8 cellular contexts compared by ENCODE assay signal in the genomic region with DNA sequence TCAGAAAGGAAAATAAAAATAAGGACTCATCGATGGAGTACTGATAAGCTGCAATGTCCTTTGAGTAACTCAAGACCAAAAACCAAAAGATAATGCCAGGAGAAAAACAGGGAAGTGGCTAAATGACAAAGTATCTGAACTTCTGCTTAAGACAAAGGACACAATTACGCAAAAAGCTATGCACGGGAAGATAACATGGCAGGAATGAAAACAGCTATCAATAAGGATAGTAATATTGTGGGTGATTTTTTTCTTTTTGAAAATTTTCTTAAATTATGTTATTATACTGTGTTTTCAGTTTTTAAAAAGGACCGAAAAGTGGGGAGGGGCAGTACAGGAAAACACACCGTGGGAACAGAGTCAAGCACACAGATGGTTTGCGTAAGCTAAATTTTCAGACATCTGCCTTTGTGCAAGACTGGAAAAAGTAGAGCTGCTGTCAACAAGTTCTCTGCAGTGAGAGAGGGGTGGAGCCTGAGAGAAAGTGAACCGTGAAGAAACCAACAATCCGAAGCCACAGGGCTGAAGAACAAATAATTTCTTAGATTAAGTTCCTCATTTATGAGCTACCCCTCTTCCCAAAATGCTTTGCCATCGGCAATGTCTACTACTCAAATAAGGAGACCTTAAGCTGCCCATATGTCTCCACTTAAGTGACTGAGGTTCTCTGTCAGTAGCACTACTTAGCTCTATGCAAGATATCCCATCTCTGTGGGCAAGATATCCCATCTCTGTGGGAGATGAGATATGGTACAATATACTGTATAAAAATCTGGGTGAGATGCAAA.
DNase-seq lines count a peak whose midpoint lies in the region; ATAC-seq and TF ChIP-seq lines count a peak whose summit lies in the region.

No MANE protein-coding gene starts in this region.

- H2AFZ ChIP-seq in osteoblast (ENCODE audit: low read length): no peak overlapping the region

- 4 to 5% methylated on average over 9 of the region's 9 CpGs for WGBS in lung, 2 donors

- H3K4me2 ChIP-seq in osteoblast (ENCODE audit: insufficient read depth, low read length): no peak overlapping the region

- no peaks in the 10 kb centered on the region for H3K79me2 ChIP-seq in osteoblast (ENCODE audit: insufficient read depth, low read length)

- DNase-seq in AG08395 (ENCODE audit: low spot score) (peak; percentile 68), RPMI7951 (ENCODE audit: low read depth) (peak; percentile 60), caudate nucleus (lab: John Stamatoyannopoulos, UW) (peak in 3 of 61 donors; percentile 14 to 22 (median 16)), lung (ENCODE audit: low spot score) (peak; percentile 56), upper lobe of right lung (no peak), osteoblast (ENCODE audit: insufficient read length, low spot score, missing footprints) (no peak)

- H4K20me1 ChIP-seq in osteoblast (ENCODE audit: insufficient read depth, low read length): no peaks in the 10 kb centered on the region

- H3K9me3 ChIP-seq in lung (ENCODE audit: control insufficient read depth in 2 of 2, insufficient read depth in 1 of 2, low read length in 1 of 2): no peaks in the 10 kb centered on the region
- H3K9me3 ChIP-seq in upper lobe of right lung: no peaks in the 10 kb centered on the region
- no peaks in the 10 kb centered on the region for H3K9me3 ChIP-seq in osteoblast (ENCODE audit: low read depth, low read length)

- peak overlapping the region; percentile 72 for H3K27ac ChIP-seq in caudate nucleus (ENCODE audit: low read depth, low read length)
- H3K27ac ChIP-seq in lung (ENCODE audit: low read depth in 1 of 2, low read length in 1 of 2): peak overlapping the region; percentile 56 to 83
- peak overlapping the region; percentile 47 for H3K27ac ChIP-seq in upper lobe of right lung
- no peak overlapping the region for H3K27ac ChIP-seq in osteoblast (ENCODE audit: low read depth, low read length)

- no peaks in the 10 kb centered on the region for H3K27me3 ChIP-seq in lung (ENCODE audit: control insufficient read depth, insufficient read depth)
- no peaks in the 10 kb centered on the region for H3K27me3 ChIP-seq in upper lobe of right lung
- H3K27me3 ChIP-seq in osteoblast (ENCODE audit: insufficient read depth, low read length): no peaks in the 10 kb centered on the region

- H3K4me3 ChIP-seq in lung (no peak overlapping the region), upper lobe of right lung (peak overlapping the region; percentile 15), osteoblast (ENCODE audit: insufficient read depth, low read length) (no peak overlapping the region)

- intact Hi-C loops in upper lobe of right lung (cut with DNase I): no loop called here

- ATAC-seq in GM18517 (IDR thresholded peaks at IDR 0.05; ENCODE audit: unreplicated experiment) (peak; percentile 65), HG02981 (IDR thresholded peaks at IDR 0.05; ENCODE audit: unreplicated experiment) (peak; percentile 61), lung (ENCODE audit: insufficient read depth, low FRiP score) (peak; percentile 39), upper lobe of right lung (peak; percentile 93)

- H3K4me1 ChIP-seq in lung (ENCODE audit: control insufficient read depth in 2 of 2, insufficient read depth in 2 of 2, low read length in 2 of 2): peaks cover 2 to 34% of the 10 kb centered on the region in 2 donors
- H3K4me1 ChIP-seq in upper lobe of right lung: peaks cover 48% of the 10 kb centered on the region
- H3K4me1 ChIP-seq in osteoblast (ENCODE audit: insufficient read depth, low read length): peaks cover 11% of the 10 kb centered on the region

- H3K36me3 ChIP-seq in lung (ENCODE audit: control insufficient read depth in 2 of 2, insufficient read depth in 2 of 2, low read length in 2 of 2): peaks cover 0 to 2% of the 10 kb centered on the region in 2 donors
- no peaks in the 10 kb centered on the region for H3K36me3 ChIP-seq in upper lobe of right lung
- no peaks in the 10 kb centered on the region for H3K36me3 ChIP-seq in osteoblast (ENCODE audit: insufficient read depth, low read length)

- TF ChIP-seq CTCF in lung (IDR thresholded peaks at IDR 0.05; ENCODE audit: control extremely low read depth, extremely low read depth) (no peak), upper lobe of right lung (IDR thresholded peaks at IDR 0.05) (no peak), osteoblast (IDR thresholded peaks at IDR 0.05; ENCODE audit: extremely low read depth, low read depth, low read length) (no peak)

Comparison
In these comparisons a context has a peak if more than half of its experiments do, and no peak if none do; other contexts are left out.
1. DNase-seq: peak in AG08395 (single experiment), RPMI7951 (single experiment) and lung (single experiment); none in upper lobe of right lung (single experiment) and osteoblast (single experiment).
2. ATAC-seq: peak in every context shown above with its lines; median percentile 93 in upper lobe of right lung; 65 in GM18517; 61 in HG02981; 39 in lung.